Comparison of ENCODE assay signal across 9 cellular contexts in genomic region chr4:26076000-26076587, GRCh38.
DNase-seq lines count a peak whose midpoint lies in the region; ATAC-seq and TF ChIP-seq lines count a peak whose summit lies in the region.
"Had no signal": no experiment of that assay in that cellular context is flagged by ENCODE, and none has a peak within 500 bp of the region (broad histone marks: within the 10 kb centered on the region; RNA-seq: fewer than 3 reads in every experiment).

No MANE protein-coding gene starts in this region.

- no peak for TF ChIP-seq POLR2A in thyroid gland (IDR thresholded peaks at IDR 0.05)

- peaks cover 16% of the 10 kb centered on the region for H3K27me3 Mint-ChIP-seq in HFFc6 (ENCODE audit: insufficient read depth)
- H3K27me3 Mint-ChIP-seq in stimulated activated naive B cell treated with anti-CD40 and anti-IgM and Interleukin-4, amounts not matched to agents 10 μg/mL and 1 μg/mL and 100 μg/mL, for 72 hours = peaks cover 6 to 17% of the 10 kb centered on the region in 2 donors

- 84 to 94% methylated on average over 4 of the region's 4 CpGs for WGBS in thyroid gland, 2 donors

- H3K36me3 Mint-ChIP-seq in HFFc6 (ENCODE audit: low read depth) = peaks cover 22% of the 10 kb centered on the region
- H3K36me3 Mint-ChIP-seq in stimulated activated naive B cell treated with anti-CD40 and anti-IgM and Interleukin-4, amounts not matched to agents 10 μg/mL and 1 μg/mL and 100 μg/mL, for 72 hours = peaks cover 7 to 10% of the 10 kb centered on the region in 2 donors

- peak; percentile 36 for DNase-seq in HFFc6
- peak; percentile 64 for DNase-seq in NOMO-1 treated with dmso at 0.1 percent for 144 hours (lab: John Stamatoyannopoulos, UW; ENCODE audit: unreplicated experiment)
- DNase-seq in epithelial cell of prostate (ENCODE audit: low read depth, low spot score) = no peak
- DNase-seq in stimulated activated naive B cell treated with anti-CD40 and anti-IgM and Interleukin-4, amounts not matched to agents 10 μg/mL and 1 μg/mL and 100 μg/mL, for 72 hours = peak; percentile 66
- no peak for DNase-seq in NCI-H1105 (lab: John Stamatoyannopoulos, UW)
- no peak for DNase-seq in thyroid gland
- no peak for DNase-seq in BE2C

- H3K9me3 ChIP-seq in thyroid gland (no peaks in the 10 kb centered on the region), BE2C (no peaks in the 10 kb centered on the region)

- H3K4me1 ChIP-seq in thyroid gland = no peaks in the 10 kb centered on the region
- H3K4me1 ChIP-seq in BE2C = no peaks in the 10 kb centered on the region

- peak overlapping the region; percentile 20; the same call in 1 of the 2 replicates for H3K27ac Mint-ChIP-seq in HFFc6
- H3K27ac Mint-ChIP-seq in stimulated activated naive B cell treated with anti-CD40 and anti-IgM and Interleukin-4, amounts not matched to agents 10 μg/mL and 1 μg/mL and 100 μg/mL, for 72 hours = peak overlapping the region; percentile 93

- H3K4me3 ChIP-seq in thyroid gland (replicated peaks in 1 of 3) (no peak overlapping the region), BE2C (ENCODE audit: low read depth, low read length) (no peak overlapping the region)

- H3K9me3 Mint-ChIP-seq in HFFc6 = peaks cover 16% of the 10 kb centered on the region
- H3K9me3 Mint-ChIP-seq in stimulated activated naive B cell treated with anti-CD40 and anti-IgM and Interleukin-4, amounts not matched to agents 10 μg/mL and 1 μg/mL and 100 μg/mL, for 72 hours = peaks cover 10% of the 10 kb centered on the region in 2 donors

- H3K27ac ChIP-seq in epithelial cell of prostate (peak overlapping the region; percentile 34), thyroid gland (no peak overlapping the region)
- H3K27ac ChIP-seq: KMS-11 had no signal

- H3K27me3 ChIP-seq in thyroid gland (no peaks in the 10 kb centered on the region), BE2C (no peaks in the 10 kb centered on the region)

- no peaks in the 10 kb centered on the region for H3K36me3 ChIP-seq in thyroid gland
- no peaks in the 10 kb centered on the region for H3K36me3 ChIP-seq in BE2C

- intact Hi-C loops in thyroid gland (cut with DNase I) = no loop called here

- ATAC-seq in GM18508 (IDR thresholded peaks at IDR 0.05; ENCODE audit: insufficient read depth, unreplicated experiment) = peak; percentile 66
- peak; percentile 85 for ATAC-seq in stimulated activated naive B cell treated with anti-CD40 and anti-IgM and Interleukin-4, amounts not matched to agents 10 μg/mL and 1 μg/mL and 100 μg/mL, for 72 hours (replicated peaks)

- peaks cover 34% of the 10 kb centered on the region for H3K4me1 Mint-ChIP-seq in HFFc6 (ENCODE audit: low read depth)
- H3K4me1 Mint-ChIP-seq in stimulated activated naive B cell treated with anti-CD40 and anti-IgM and Interleukin-4, amounts not matched to agents 10 μg/mL and 1 μg/mL and 100 μg/mL, for 72 hours = peaks cover 44 to 68% of the 10 kb centered on the region in 2 donors

- no peak overlapping the region for H3K4me3 Mint-ChIP-seq in HFFc6
- H3K4me3 Mint-ChIP-seq in stimulated activated naive B cell treated with anti-CD40 and anti-IgM and Interleukin-4, amounts not matched to agents 10 μg/mL and 1 μg/mL and 100 μg/mL, for 72 hours = peak overlapping the region; percentile 73 to 75

- TF ChIP-seq CTCF in HFFc6 (IDR thresholded peaks at IDR 0.05) (no peak), thyroid gland (IDR thresholded peaks at IDR 0.05) (no peak), BE2C (IDR thresholded peaks at IDR 0.05; ENCODE audit: low read depth, low read length) (no peak)

Comparison
In these comparisons a context has a peak if more than half of its experiments do, and no peak if none do; other contexts are left out.
1. DNase-seq: peak in HFFc6 (single experiment), NOMO-1 treated with dmso at 0.1 percent for 144 hours (single experiment) and stimulated activated naive B cell treated with anti-CD40 and anti-IgM and Interleukin-4, amounts not matched to agents 10 μg/mL and 1 μg/mL and 100 μg/mL, for 72 hours (single experiment); none in epithelial cell of prostate (single experiment), NCI-H1105 (single experiment), thyroid gland (0 of 2) and BE2C (single experiment).